In the genomic region with DNA sequence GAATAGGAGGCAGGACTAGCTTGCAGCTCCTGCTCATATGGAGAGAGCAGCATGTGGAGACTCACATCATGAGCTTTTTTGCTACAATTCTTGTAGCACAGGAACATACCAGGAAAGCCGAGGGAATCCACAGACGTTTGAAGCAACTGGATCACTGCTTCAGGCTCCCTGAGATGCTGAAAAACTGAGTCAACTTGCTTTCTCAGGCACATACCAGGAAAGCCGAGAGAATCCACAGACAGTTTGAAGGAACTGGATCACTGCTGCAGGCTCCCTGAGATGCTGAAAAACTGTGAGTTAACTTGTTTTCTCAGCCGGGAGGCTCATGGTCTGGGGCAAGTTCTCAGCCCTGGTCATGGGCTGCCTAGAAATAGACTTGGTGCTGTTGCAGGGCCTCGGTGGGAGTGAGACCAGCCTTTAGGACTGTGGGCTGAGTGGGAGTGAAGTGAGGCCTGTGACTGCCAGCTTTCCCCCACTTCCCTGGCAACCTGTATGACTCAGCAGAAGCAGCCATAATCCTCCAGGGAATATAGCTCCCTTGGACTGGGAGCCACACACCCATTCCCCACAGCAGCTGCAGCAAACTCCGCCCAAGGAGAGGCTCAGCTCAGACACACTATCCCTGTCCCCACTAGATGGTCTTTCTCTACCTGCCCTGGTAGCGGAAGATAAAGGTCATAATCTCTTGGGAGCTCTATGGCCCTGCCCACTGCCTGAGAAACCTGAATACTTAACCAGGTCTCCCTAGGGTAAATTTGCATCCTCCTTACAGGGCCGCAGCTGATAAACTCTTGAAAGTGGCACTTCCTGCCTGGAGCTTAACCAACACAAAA, we compare ENCODE assay signal across 10 cellular contexts. TPM values are rescaled to one million over a fixed set of nuclear protein-coding genes. Genes with fewer than 3 reads are reported as not detected.
DNase-seq lines count a peak whose midpoint lies in the region; ATAC-seq, FAIRE-seq and TF ChIP-seq lines count a peak whose summit lies in the region.
"Had no signal": no experiment of that assay in that cellular context is flagged by ENCODE, and none has a peak within 500 bp of the region (broad histone marks: within the 10 kb centered on the region; RNA-seq: fewer than 3 reads in every experiment).

No MANE protein-coding gene starts in this region.

- TF ChIP-seq POLR2A in K562 (conservative IDR thresholded peaks at IDR 0.05), result no peak

- no TSS peak for BruUV-seq in K562 (replicated peaks; lab: Mats Ljungman, UMichigan)

- H3K9ac ChIP-seq in K562 (ENCODE audit: insufficient read depth in 1 of 2, low read depth in 2 of 2, low read length in 2 of 2), result no peak overlapping the region

- DNase-seq in A172 (ENCODE audit: low spot score) (peak; percentile 72), HT1080 (ENCODE audit: low read depth) (peak; percentile 44), K562 (ENCODE audit: extremely low read depth in 1 of 4, low spot score in 3 of 4) (peak in 1 of 4 experiments; percentile 3)
- no peak for DNase-seq in central memory CD4-positive, alpha-beta T cell
- DNase-seq in CD4-positive, alpha-beta T cell, result no peak
- DNase-seq: T-helper 2 cell had no signal

- no peak overlapping the region for H3K4me2 ChIP-seq in K562 (ENCODE audit: insufficient read depth, low read length)

- no peak for TF ChIP-seq CTCF in K562 (IDR thresholded peaks at IDR 0.05 in 2 of 3, conservative IDR thresholded peaks at IDR 0.05 in 1 of 3; ENCODE audit: insufficient read depth in 2 of 3, low read depth in 1 of 3, low read length in 3 of 3)
- no peak for TF ChIP-seq CTCF in CD4-positive, alpha-beta T cell (IDR thresholded peaks at IDR 0.05)

- WGBS in K562 (ENCODE audit: insufficient coverage, low coverage, missing lambda C conversion rate), result 3% methylated on average over 8 of the region's 8 CpGs

- H3K27me3 ChIP-seq in K562 (ENCODE audit: control insufficient read depth in 2 of 2, insufficient read depth in 2 of 2, low read length in 2 of 2), result peaks cover 0 to 5% of the 10 kb centered on the region in 2 experiments; a peak in 2 of 5 replicates
- H3K27me3 ChIP-seq in CD4-positive, alpha-beta T cell (ENCODE audit: control insufficient read depth, insufficient read depth, low read length), result peaks cover 6% of the 10 kb centered on the region

- H3K4me3 Mint-ChIP-seq in CD4-positive, alpha-beta T cell, result no peak overlapping the region
- H3K4me3 Mint-ChIP-seq: B cell had no signal

- CTCF ChIA-PET in K562 (lab: Yijun Ruan, JAX; ENCODE audit: low intra/inter-chr PET ratio), result no interaction called here
- CTCF ChIA-PET in CD4-positive, alpha-beta T cell (lab: Charles Lee), result no interaction called here

- no peaks in the 10 kb centered on the region for H3K9me1 ChIP-seq in K562 (ENCODE audit: control insufficient read depth, insufficient read depth, low read length)

- in situ Hi-C loops in K562 (cut with MboI), result no loop called here

- H3K27ac Mint-ChIP-seq in CD4-positive, alpha-beta T cell, result no peak overlapping the region
- H3K27ac Mint-ChIP-seq: B cell had no signal

- POLR2A ChIA-PET in K562 (lab: Yijun Ruan, JAX), result no interaction called here
- POLR2A ChIA-PET in CD4-positive, alpha-beta T cell (lab: Charles Lee), result no interaction called here

- no peak for TF ChIP-seq EP300 in K562 (IDR thresholded peaks at IDR 0.05; ENCODE audit: low read length)

- H3K4me1 Mint-ChIP-seq in CD4-positive, alpha-beta T cell (ENCODE audit: low read depth), result no peaks in the 10 kb centered on the region

- no peak overlapping the region for H3K27ac ChIP-seq in K562 (ENCODE audit: extremely low read depth, low read depth, low read length)
- no peak overlapping the region for H3K27ac ChIP-seq in CD4-positive, alpha-beta T cell (ENCODE audit: low read depth, low read length)

- H3K4me3 ChIP-seq in K562, result no peak overlapping the region

- H3K79me2 ChIP-seq in K562 (ENCODE audit: control insufficient read depth, insufficient read depth, low read length), result no peaks in the 10 kb centered on the region

- H3K9me3 Mint-ChIP-seq in CD4-positive, alpha-beta T cell, result peaks cover 20% of the 10 kb centered on the region

- ATAC-seq in GM19467 (IDR thresholded peaks at IDR 0.05; ENCODE audit: unreplicated experiment) (peak; percentile 92), K562 (no peak), GM19452 (IDR thresholded peaks at IDR 0.05; ENCODE audit: unreplicated experiment) (no peak), HG03039 (IDR thresholded peaks at IDR 0.05; ENCODE audit: unreplicated experiment) (no peak)
- ATAC-seq in CD4-positive, alpha-beta T cell (ENCODE audit: poor library complexity), result no peak

- intact Hi-C loops in K562 (cut with micrococcal nuclease), result no loop called here
- intact Hi-C loops in CD4-positive, alpha-beta T cell (cut with DNase I, micrococcal nuclease), result no loop called here

- H2AFZ ChIP-seq in K562 (ENCODE audit: low read depth, low read length), result no peak overlapping the region

- no peak for FAIRE-seq in K562 (lab: Jason Lieb, UNC)

- no peaks in the 10 kb centered on the region for H3K36me3 Mint-ChIP-seq in CD4-positive, alpha-beta T cell (ENCODE audit: low read depth)

- H4K20me1 ChIP-seq in K562 (replicated peaks; ENCODE audit: control insufficient read depth, insufficient read depth, low read length), result no peaks in the 10 kb centered on the region

- no peaks in the 10 kb centered on the region for H3K36me3 ChIP-seq in K562 (ENCODE audit: control insufficient read depth, insufficient read depth, low read length)

- H3K27me3 Mint-ChIP-seq in CD4-positive, alpha-beta T cell, result peaks cover 80% of the 10 kb centered on the region

- no peak for TF ChIP-seq RAD21 in K562 (CRISPR knock-in tag; conservative IDR thresholded peaks at IDR 0.05 in 1 of 2, IDR thresholded peaks at IDR 0.05 in 1 of 2)

- H3K4me1 ChIP-seq in K562 (replicated peaks in 1 of 2; ENCODE audit: control insufficient read depth in 2 of 2, insufficient read depth in 2 of 2, low read length in 2 of 2), result no peaks in the 10 kb centered on the region; a peak in 1 of 5 replicates

- no peaks in the 10 kb centered on the region for H3K9me3 ChIP-seq in K562 (replicated peaks; ENCODE audit: control insufficient read depth, insufficient read depth, low read depth, low read length)
- H3K9me3 ChIP-seq in CD4-positive, alpha-beta T cell (ENCODE audit: control insufficient read depth, low read length), result no peaks in the 10 kb centered on the region

TF ChIP-seq in K562, 482 proteins besides CTCF, POLR2A, EP300 and RAD21:
- TF ChIP-seq, protein P1, sequence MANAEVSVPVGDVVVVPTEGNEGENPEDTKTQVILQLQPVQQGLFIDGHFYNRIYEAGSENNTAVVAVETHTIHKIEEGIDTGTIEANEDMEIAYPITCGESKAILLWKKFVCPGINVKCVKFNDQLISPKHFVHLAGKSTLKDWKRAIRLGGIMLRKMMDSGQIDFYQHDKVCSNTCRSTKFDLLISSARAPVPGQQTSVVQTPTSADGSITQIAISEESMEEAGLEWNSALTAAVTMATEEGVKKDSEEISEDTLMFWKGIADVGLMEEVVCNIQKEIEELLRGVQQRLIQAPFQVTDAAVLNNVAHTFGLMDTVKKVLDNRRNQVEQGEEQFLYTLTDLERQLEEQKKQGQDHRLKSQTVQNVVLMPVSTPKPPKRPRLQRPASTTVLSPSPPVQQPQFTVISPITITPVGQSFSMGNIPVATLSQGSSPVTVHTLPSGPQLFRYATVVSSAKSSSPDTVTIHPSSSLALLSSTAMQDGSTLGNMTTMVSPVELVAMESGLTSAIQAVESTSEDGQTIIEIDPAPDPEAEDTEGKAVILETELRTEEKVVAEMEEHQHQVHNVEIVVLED (CRISPR knock-in tag; IDR thresholded peaks at IDR 0.05), result no peak
- no peak for TF ChIP-seq CREBBP (IDR thresholded peaks at IDR 0.05; ENCODE audit: low read depth, low read length)
- no peak for TF ChIP-seq FUS (optimal IDR thresholded peaks at IDR 0.05; ENCODE audit: low read depth, low read length)
- TF ChIP-seq NFE2 (IDR thresholded peaks at IDR 0.05; ENCODE audit: low read depth), result peak; percentile 33; the same call in 1 of the 2 replicates
- TF ChIP-seq TFAM (CRISPR knock-in tag; conservative IDR thresholded peaks at IDR 0.05), result no peak

RNA-seq across cellular contexts. Expression of gene PFN2, which starts 51.9 kb away (rescaled TPM):
- 283 and 321 TPM in 2 replicates for total RNA-seq in A172 (2014; rRNA removed; shearing (Covaris generic))
- 226 and 261 TPM in 2 replicates for total RNA-seq in HT1080 (2014; rRNA removed; shearing (Covaris generic))
- 520 and 585 TPM in 2 replicates for polyA plus RNA-seq in HT1080 (2015; cell fraction: cytosol; rRNA removed)
- 298 and 305 TPM in 2 replicates for polyA plus RNA-seq in HT1080 (2015; cell fraction: nucleus; rRNA removed)
- total RNA-seq in K562 (2011; cell fraction: chromatin; rRNA removed; ENCODE audit: low replicate concordance), result 0.21 and 0.39 TPM in 2 replicates
- total RNA-seq in K562 (2011; cell fraction: nucleolus; rRNA removed), result not detected in 2 replicates
- total RNA-seq in K562 (2011; cell fraction: nucleoplasm; rRNA removed), result 0.81 TPM in 1 of 2 replicates, not detected in the other
- total RNA-seq in K562 (2014; rRNA removed) (0.32 and 0.53 TPM in 2 replicates), K562 (2014; rRNA removed; fragmentation: Illumina TruSeq; extraction: Trizol) (0.25 and 0.35 TPM in 2 replicates), K562 (2015; rRNA removed; fragmentation: Illumina TruSeq; extraction: Trizol) (0.19 and 0.29 TPM in 2 replicates), K562 (2021) (0.49 and 0.86 TPM in 2 replicates)
- polyA plus RNA-seq in K562 (2011; rRNA removed) (0.22 and 0.35 TPM in 2 replicates), K562 (2014; fragmentation: Illumina TruSeq; extraction: Trizol) (0.14 and 0.43 TPM in 2 replicates), K562 (2014; fragmentation: Nextera tagmentation; extraction: Ambion mirVana) (under 1 TPM; 0.14 to 0.45 TPM), K562 (2014; rRNA removed) (0.37 TPM in 1 of 2 replicates, not detected in the other)
- polyA plus RNA-seq in K562 (2011; cell fraction: cytosol; rRNA removed), result 0.12 and 0.19 TPM in 2 replicates
- polyA plus RNA-seq in K562 (2011; cell fraction: nucleus; rRNA removed), result 0.37 and 0.54 TPM in 2 replicates
- polyA plus RNA-seq in K562 (2012), result 0.29 and 0.33 TPM in 2 replicates
- polyA minus RNA-seq in K562 (2011; rRNA and poly(A)+ RNA removed), result 0.39 and 0.81 TPM in 2 replicates
- polyA minus RNA-seq in K562 (2011; cell fraction: cytosol; rRNA and poly(A)+ RNA removed), result not detected in 2 replicates
- polyA minus RNA-seq in K562 (2011; cell fraction: nucleus; rRNA and poly(A)+ RNA removed), result 0.27 and 0.78 TPM in 2 replicates
- 10 to 100 TPM; 15.5 to 15.8 TPM for total RNA-seq in CD4-positive, alpha-beta T cell

Comparison
In these comparisons a context has a peak if more than half of its experiments do, and no peak if none do; other contexts are left out.
1. DNase-seq: peak in A172 (single experiment) and HT1080 (single experiment); none in central memory CD4-positive, alpha-beta T cell (single experiment) and CD4-positive, alpha-beta T cell (0 of 10).
2. RNA of gene PFN2, which starts 51.9 kb away (total RNA-seq): 283 to 321 TPM in A172 and 226 to 261 TPM in HT1080; 15.5 to 15.8 TPM in CD4-positive, alpha-beta T cell and 0.19 to 0.86 TPM in K562; every median in the first group is over 10 times any median in the second.